9 cellular contexts compared by ENCODE assay signal in the genomic region with DNA sequence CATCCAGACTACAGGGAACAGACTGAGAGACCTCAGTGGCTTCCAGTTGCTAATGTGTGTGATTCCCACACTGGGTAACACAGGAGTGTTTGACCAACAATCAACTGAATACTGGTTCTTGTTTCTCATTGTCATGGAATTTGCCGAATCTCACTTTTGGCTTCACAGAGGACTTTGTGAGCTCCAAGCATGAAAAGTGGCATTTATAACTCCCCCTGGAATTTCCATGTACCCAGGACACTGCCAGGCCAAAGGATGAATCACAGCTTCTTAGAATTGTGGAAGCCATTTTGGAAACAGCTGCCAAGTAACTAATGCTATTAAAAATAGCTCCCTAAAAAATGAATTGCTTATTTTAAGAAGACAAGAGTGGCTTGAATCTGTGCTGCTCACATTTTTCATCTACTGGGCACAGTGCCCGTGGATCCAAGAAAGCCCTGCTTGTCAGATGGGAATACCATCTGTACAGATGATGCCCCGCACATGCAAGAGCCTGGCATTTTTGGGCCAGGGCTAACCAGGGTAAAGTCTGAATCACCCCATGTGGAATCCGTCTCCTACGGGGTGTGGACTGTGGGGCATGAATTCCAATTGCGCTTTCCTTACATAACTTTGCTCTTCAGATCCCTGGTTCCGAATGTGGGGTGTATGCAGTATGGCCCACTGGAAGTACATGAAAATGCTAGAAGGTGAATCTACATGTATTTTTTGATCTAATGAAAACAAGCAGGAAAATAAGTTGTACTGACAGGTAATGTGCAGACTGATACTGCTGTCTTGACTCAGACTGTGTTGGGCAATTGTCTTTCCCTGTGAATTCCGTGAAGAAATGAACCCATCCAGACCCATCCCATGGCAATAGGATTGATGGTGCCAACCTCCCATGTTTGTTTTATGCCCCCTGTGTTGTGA.
DNase-seq lines count a peak whose midpoint lies in the region; ATAC-seq, FAIRE-seq and TF ChIP-seq lines count a peak whose summit lies in the region.
"Had no signal": no experiment of that assay in that cellular context is flagged by ENCODE, and none has a peak within 500 bp of the region (broad histone marks: within the 10 kb centered on the region; RNA-seq: fewer than 3 reads in every experiment).

No MANE protein-coding gene starts in this region.

- H3K9me3 ChIP-seq in pancreas = no peaks in the 10 kb centered on the region

- ATAC-seq in foreskin keratinocyte (peak; percentile 92), pancreas (peak in 1 of 4 donors; percentile 60), GM19397 (IDR thresholded peaks at IDR 0.05; ENCODE audit: unreplicated experiment) (no peak), GM18520 (IDR thresholded peaks at IDR 0.05; ENCODE audit: unreplicated experiment) (no peak), HG02840 (IDR thresholded peaks at IDR 0.05; ENCODE audit: low FRiP score, unreplicated experiment) (no peak)

- intact Hi-C loops in pancreas (cut with DNase I) = no loop called here

- H3K27ac ChIP-seq in foreskin keratinocyte (peak overlapping the region; percentile 71), pancreas (no peak overlapping the region)

- no peaks in the 10 kb centered on the region for H3K36me3 ChIP-seq in pancreas

- WGBS in pancreas, 2 donors = 78% methylated on average over 8 of the region's 8 CpGs

- H3K4me1 ChIP-seq in foreskin keratinocyte (peaks cover 12% of the 10 kb centered on the region), pancreas (peaks cover 0 to 4% (median 0%) of the 10 kb centered on the region in 3 donors)

- H3K27me3 ChIP-seq in foreskin keratinocyte = no peaks in the 10 kb centered on the region
- no peaks in the 10 kb centered on the region for H3K27me3 ChIP-seq in pancreas

- H3K4me3 ChIP-seq in pancreas = no peak overlapping the region

- TF ChIP-seq CTCF in foreskin keratinocyte (conservative IDR thresholded peaks at IDR 0.05) (no peak), pancreas (IDR thresholded peaks at IDR 0.05) (no peak)

- DNase-seq in D341Med (ENCODE audit: low spot score) = peak; percentile 43
- DNase-seq in T1000 (lab: John Stamatoyannopoulos, UW) = peak; percentile 83
- peak; percentile 66 to 92 for DNase-seq in foreskin keratinocyte
- DNase-seq in pancreas = no peak
- DNase-seq in stimulated activated CD4-positive, alpha-beta T cell treated with anti-CD3 and anti-CD28 coated beads, Interleukin-2, amount 100 ng/mL, for 24 hours = no peak
- DNase-seq: NCI-H526 had no signal

- peak; percentile 74 for FAIRE-seq in pancreas (lab: Jason Lieb, UNC)

Comparison
In these comparisons a context has a peak if more than half of its experiments do, and no peak if none do; other contexts are left out.
1. DNase-seq: peak in D341Med (single experiment), T1000 (single experiment) and foreskin keratinocyte (2 of 2); none in pancreas (0 of 6) and stimulated activated CD4-positive, alpha-beta T cell treated with anti-CD3 and anti-CD28 coated beads, Interleukin-2, amount 100 ng/mL, for 24 hours (0 of 2).